In genomic region chr17:43125133-43125966, GRCh38 we compare ENCODE assay signal across 8 cellular contexts. TPM values are rescaled to one million over a fixed set of nuclear protein-coding genes. Genes with fewer than 3 reads are reported as not detected.
DNase-seq lines count a peak whose midpoint lies in the region; ATAC-seq and TF ChIP-seq lines count a peak whose summit lies in the region.

TSS of gene BRCA1 (minus strand) at chr17:43125364. CDS start at chr17:43124096, 1,268 bp downstream.

- WGBS in liver = 1% methylated on average over 38 of the region's 38 CpGs

- intact Hi-C loops in dorsolateral prefrontal cortex (cut with DNase I) = loop anchor here (2.0 to 10.0 kb wide), 3 partner anchors 45 to 131 kb away; partner anchors contain the start of genes NBR1 (in 2 of the 2), RND2 (in 1 of the 2) and RPL27 (in 1 of the 2)

- H3K4me3 ChIP-seq in dorsolateral prefrontal cortex (peak within 1 kb of the TSS; percentile 57 to 95 (median 78)), liver (ENCODE audit: low read depth in 1 of 3, low read length in 3 of 3) (peak within 1 kb of the TSS; percentile 54 to 95 (median 87))

- peaks cover 0 to 2% (median 0%) of the 10 kb centered on the region in 4 donors for H3K36me3 ChIP-seq in liver (ENCODE audit: control insufficient read depth in 4 of 4, insufficient read depth in 3 of 4, low read depth in 1 of 4, low read length in 3 of 4)

- H3K9me3 ChIP-seq in liver (ENCODE audit: control insufficient read depth in 4 of 4, low read length in 3 of 4) = no peaks in the 10 kb centered on the region

- peak; percentile 100 for DNase-seq in NCI-H774 (lab: John Stamatoyannopoulos, UW)
- peak; percentile 88 to 90 for DNase-seq in activated CD4-positive, alpha-beta T cell treated with anti-CD3 and anti-CD28 coated beads, Interleukin-2, amount 50 U/mL, for 4 hours
- peak; percentile 67 to 94 (median 90) for DNase-seq in dorsolateral prefrontal cortex
- DNase-seq in stimulated activated CD4-positive, alpha-beta T cell treated with anti-CD3 and anti-CD28 coated beads, Interleukin-4, amount 100 ng/mL, for 24 hours = peak; percentile 95

- no peaks in the 10 kb centered on the region for H3K27me3 ChIP-seq in dorsolateral prefrontal cortex
- no peaks in the 10 kb centered on the region for H3K27me3 ChIP-seq in liver (ENCODE audit: control insufficient read depth in 4 of 4, insufficient read depth in 4 of 4, low read length in 3 of 4)

- TF ChIP-seq CTCF in C4-2B (conservative IDR thresholded peaks at IDR 0.05) (no peak), dorsolateral prefrontal cortex (IDR thresholded peaks at IDR 0.05 in 54 of 56, conservative IDR thresholded peaks at IDR 0.05 in 2 of 56; ENCODE audit: low read depth in 1 of 56, partially characterized antibody in 56 of 56) (peak in 31 of 56 donors; percentile 9 to 47 (median 26)), liver (IDR thresholded peaks at IDR 0.05; ENCODE audit: low read depth, low read length, missing input control) (no peak)

- H3K27ac ChIP-seq in C4-2B (peak within 1 kb of the TSS; percentile 78), dorsolateral prefrontal cortex (peak within 1 kb of the TSS in 49 of 59 donors; percentile 4 to 88 (median 72)), liver (ENCODE audit: low read depth in 1 of 2, low read length in 2 of 2) (peak within 1 kb of the TSS; percentile 84 to 85)

- ATAC-seq in GM19395 (IDR thresholded peaks at IDR 0.05; ENCODE audit: unreplicated experiment) (peak; percentile 93), HG03565 (IDR thresholded peaks at IDR 0.05; ENCODE audit: unreplicated experiment) (peak; percentile 91)

- peak within 1 kb of the TSS; percentile 88 to 97 for H3K9ac ChIP-seq in liver (ENCODE audit: low read depth in 1 of 2, low read length in 2 of 2)

- peak; percentile 64 for TF ChIP-seq RAD21 in liver (IDR thresholded peaks at IDR 0.05)

- peaks cover 10 to 35% (median 22%) of the 10 kb centered on the region in 4 donors for H3K4me1 ChIP-seq in liver (ENCODE audit: control insufficient read depth in 4 of 4, insufficient read depth in 4 of 4, low read length in 3 of 4)

TF ChIP-seq in liver, 16 proteins besides CTCF, POLR2A, EP300 and RAD21:
- TF ChIP-seq ATF3 (IDR thresholded peaks at IDR 0.05) (peak; percentile 90), JUND (IDR thresholded peaks at IDR 0.05) (peak; percentile 81 to 89), REST (IDR thresholded peaks at IDR 0.05) (peak; percentile 62), FOXA1 (IDR thresholded peaks at IDR 0.05) (peak; percentile 31), SP1 (IDR thresholded peaks at IDR 0.05) (peak; percentile 95), FOXA2 (IDR thresholded peaks at IDR 0.05) (peak; percentile 48), TAF1 (conservative IDR thresholded peaks at IDR 0.05) (peak; percentile 92), GABPA (IDR thresholded peaks at IDR 0.05 in 1 of 2, conservative IDR thresholded peaks at IDR 0.05 in 1 of 2) (peak; percentile 50 to 90), NR2F2 (IDR thresholded peaks at IDR 0.05) (peak; percentile 78), HNF4A (conservative IDR thresholded peaks at IDR 0.05) (peak; percentile 77 to 83), ZBTB33 (IDR thresholded peaks at IDR 0.05) (peak; percentile 62), RXRA (IDR thresholded peaks at IDR 0.05) (peak; percentile 88 to 92), EGR1 (IDR thresholded peaks at IDR 0.05; ENCODE audit: low read depth in 2 of 2) (peak; percentile 71 to 75), YY1 (IDR thresholded peaks at IDR 0.05) (peak; percentile 67), HNF4G (IDR thresholded peaks at IDR 0.05) (peak; percentile 39)
- TF ChIP-seq, protein P1, sequence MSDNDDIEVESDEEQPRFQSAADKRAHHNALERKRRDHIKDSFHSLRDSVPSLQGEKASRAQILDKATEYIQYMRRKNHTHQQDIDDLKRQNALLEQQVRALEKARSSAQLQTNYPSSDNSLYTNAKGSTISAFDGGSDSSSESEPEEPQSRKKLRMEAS (IDR thresholded peaks at IDR 0.05) = peak; percentile 65
TF ChIP-seq in liver: peak in this region for 16.

RNA-seq across cellular contexts. Expression of gene BRCA1, which starts in this region (rescaled TPM):
- total RNA-seq in dorsolateral prefrontal cortex (10 to 100 TPM in 58 of 120 experiments, 1 to 10 TPM in 62; 3.9 to 29.8 (median 9.9) TPM), liver (10 to 100 TPM in 1 of 2 donors, 1 to 10 TPM in 1; 8.9 to 18.6 TPM)
- 10 to 100 TPM in 1 of 2 donors, 1 to 10 TPM in 1; 1.5 to 16.8 TPM for polyA plus RNA-seq in liver

Comparison
In these comparisons a context has a peak if more than half of its experiments do, and no peak if none do; other contexts are left out.
1. Peak in every context shown above with its lines: DNase-seq, ATAC-seq, H3K4me3 ChIP-seq and H3K27ac ChIP-seq.
2. CTCF ChIP-seq: peak in dorsolateral prefrontal cortex (31 of 56); none in C4-2B (single experiment) and liver (single experiment).